15 cellular contexts compared by ENCODE assay signal in genomic region chr2:30287190-30287589, GRCh38. TPM values are rescaled to one million over a fixed set of nuclear protein-coding genes. Genes with fewer than 3 reads are reported as not detected.
DNase-seq lines count a peak whose midpoint lies in the region; ATAC-seq and TF ChIP-seq lines count a peak whose summit lies in the region.
"Had no signal": no experiment of that assay in that cellular context is flagged by ENCODE, and none has a peak within 500 bp of the region (broad histone marks: within the 10 kb centered on the region; RNA-seq: fewer than 3 reads in every experiment).

No MANE protein-coding gene starts in this region.

- no TSS peak for BruUV-seq in mammary epithelial cell (replicated peaks; lab: Mats Ljungman, UMichigan)

- H3K36me3 Mint-ChIP-seq in stimulated activated naive CD8-positive, alpha-beta T cell treated with anti-CD3 and anti-CD28 coated beads, Interleukin-15, Interleukin-2, amounts not matched to agents 100 ng/mL and 50 ng/mL, for 24 hours (ENCODE audit: low read depth): no peaks in the 10 kb centered on the region
- no peaks in the 10 kb centered on the region for H3K36me3 Mint-ChIP-seq in brain

- H3K4me3 Mint-ChIP-seq in stimulated activated naive CD8-positive, alpha-beta T cell treated with anti-CD3 and anti-CD28 coated beads, Interleukin-15, Interleukin-2, amounts not matched to agents 100 ng/mL and 50 ng/mL, for 24 hours: no peak overlapping the region
- H3K4me3 Mint-ChIP-seq in brain: peak overlapping the region in 3 of 5 experiments; percentile 2 to 14 (median 7)

- intact Hi-C loops in mammary epithelial cell (cut with micrococcal nuclease): no loop called here
- intact Hi-C loops in left cardiac atrium (cut with DNase I): no loop called here

- H3K27ac ChIP-seq in mammary epithelial cell (ENCODE audit: insufficient read depth, low read depth, low read length): no peak overlapping the region
- H3K27ac ChIP-seq: SJCRH30 had no signal

- no peaks in the 10 kb centered on the region for H3K9me3 ChIP-seq in mammary epithelial cell (replicated peaks; ENCODE audit: insufficient read depth, low read length)
- H3K9me3 ChIP-seq: SJCRH30 had no signal

- no peaks in the 10 kb centered on the region for H3K27me3 ChIP-seq in mammary epithelial cell (ENCODE audit: insufficient read depth, low read length)
- H3K27me3 ChIP-seq: SJCRH30 had no signal

- no peaks in the 10 kb centered on the region for H3K27me3 Mint-ChIP-seq in stimulated activated naive CD8-positive, alpha-beta T cell treated with anti-CD3 and anti-CD28 coated beads, Interleukin-15, Interleukin-2, amounts not matched to agents 100 ng/mL and 50 ng/mL, for 24 hours
- peaks cover 4% of the 10 kb centered on the region for H3K27me3 Mint-ChIP-seq in brain

- TF ChIP-seq CTCF in brain (conservative IDR thresholded peaks at IDR 0.05) (no peak), mammary epithelial cell (conservative IDR thresholded peaks at IDR 0.05 in 1 of 2, IDR thresholded peaks at IDR 0.05 in 1 of 2; ENCODE audit: extremely low read depth in 1 of 2, insufficient read depth in 1 of 2, low read depth in 1 of 2, low read length in 2 of 2) (no peak)

- CTCF ChIA-PET in mammary epithelial cell (lab: Charles Lee; ENCODE audit: low non-redundant PET): no interaction called here

- H3K4me2 ChIP-seq in mammary epithelial cell (ENCODE audit: insufficient read depth, low read depth, low read length): no peak overlapping the region

- H3K4me3 ChIP-seq in mammary epithelial cell (replicated peaks in 1 of 3; ENCODE audit: insufficient read depth in 1 of 3, low read depth in 2 of 3, low read length in 3 of 3): no peak overlapping the region
- H3K4me3 ChIP-seq: SJCRH30 had no signal

- no peaks in the 10 kb centered on the region for H3K9me3 Mint-ChIP-seq in stimulated activated naive CD8-positive, alpha-beta T cell treated with anti-CD3 and anti-CD28 coated beads, Interleukin-15, Interleukin-2, amounts not matched to agents 100 ng/mL and 50 ng/mL, for 24 hours
- no peaks in the 10 kb centered on the region for H3K9me3 Mint-ChIP-seq in brain

- ATAC-seq in stimulated activated naive CD8-positive, alpha-beta T cell treated with anti-CD3 and anti-CD28 coated beads, Interleukin-15, Interleukin-2, amounts not matched to agents 100 U/mL and 50 U/mL, for 24 hours: no peak
- ATAC-seq in HG03571 (IDR thresholded peaks at IDR 0.05; ENCODE audit: unreplicated experiment) (peak; percentile 3), left cardiac atrium (no peak)
- ATAC-seq: HCT116 had no signal

- no peaks in the 10 kb centered on the region for H3K4me1 ChIP-seq in mammary epithelial cell (ENCODE audit: insufficient read depth, low read length)

- no peaks in the 10 kb centered on the region for H3K36me3 ChIP-seq in mammary epithelial cell (ENCODE audit: insufficient read depth, low read length)
- H3K36me3 ChIP-seq: SJCRH30 had no signal

- no peak for DNase-seq in stimulated activated naive CD8-positive, alpha-beta T cell treated with anti-CD3 and anti-CD28 coated beads, Interleukin-15, Interleukin-2, amounts not matched to agents 100 U/mL and 50 U/mL, for 24 hours
- DNase-seq in mammary epithelial cell: no peak
- DNase-seq in NCI-H510A treated with DMSO at 0.1 percent for 48 hours (lab: John Stamatoyannopoulos, UW): no peak
- DNase-seq in left cardiac atrium: no peak
- no peak for DNase-seq in SK-N-DZ (ENCODE audit: low spot score)
- DNase-seq: DMS53, midbrain, NCI-H1436 treated with DMSO at 0.1 percent for 48 hours, NCI-H526 had no signal

- no peaks in the 10 kb centered on the region for H4K20me1 ChIP-seq in mammary epithelial cell (ENCODE audit: insufficient read depth, low read length)

- dilution Hi-C loops in mammary epithelial cell (cut with HindIII; ENCODE audit: low sequenced_read_pairs): no loop called here

- H2AFZ ChIP-seq in mammary epithelial cell (ENCODE audit: low read depth, low read length): no peak overlapping the region

- in situ Hi-C loops in mammary epithelial cell (cut with MboI; ENCODE audit: low sequenced_read_pairs in 2 of 2): no loop called here

- H3K27ac Mint-ChIP-seq in stimulated activated naive CD8-positive, alpha-beta T cell treated with anti-CD3 and anti-CD28 coated beads, Interleukin-15, Interleukin-2, amounts not matched to agents 100 ng/mL and 50 ng/mL, for 24 hours: peak overlapping the region; percentile 89
- H3K27ac Mint-ChIP-seq in brain: peak overlapping the region in 2 of 5 experiments; percentile 23 to 84
- H3K27ac Mint-ChIP-seq: progenitor cell of endocrine pancreas had no signal

- no peak overlapping the region for H3K9ac ChIP-seq in mammary epithelial cell (ENCODE audit: insufficient read depth, low read length)

- no peaks in the 10 kb centered on the region for H3K79me2 ChIP-seq in mammary epithelial cell (ENCODE audit: insufficient read depth, low read length)

- peaks cover 61% of the 10 kb centered on the region for H3K4me1 Mint-ChIP-seq in stimulated activated naive CD8-positive, alpha-beta T cell treated with anti-CD3 and anti-CD28 coated beads, Interleukin-15, Interleukin-2, amounts not matched to agents 100 ng/mL and 50 ng/mL, for 24 hours (ENCODE audit: low read depth)
- H3K4me1 Mint-ChIP-seq in brain: peaks cover 38% of the 10 kb centered on the region

RNA-seq across cellular contexts. Expression of gene LBH, which starts 55.9 kb away (rescaled TPM):
- 28.5 TPM for polyA plus RNA-seq in brain (ENCODE audit: insufficient read depth, low read depth, low replicate concordance)
- 10 to 100 TPM in 1 of 2 donors, 1 to 10 TPM in 1; 1.2 to 56.5 TPM for total RNA-seq in mammary epithelial cell
- 2.4 TPM for polyA plus RNA-seq in mammary epithelial cell
- polyA minus RNA-seq in mammary epithelial cell: 6.3 TPM
- total RNA-seq in left cardiac atrium: 10 to 100 TPM; 14.6 to 19.1 TPM
- polyA plus RNA-seq in SK-N-DZ (2014; cell fraction: cytosol; rRNA removed): 16.2 and 36.0 TPM in 2 replicates
- polyA plus RNA-seq in SK-N-DZ (2014; cell fraction: nucleus; rRNA removed): 5.2 and 9.8 TPM in 2 replicates
